Comparison of ENCODE assay signal across 25 cellular contexts in the genomic region with DNA sequence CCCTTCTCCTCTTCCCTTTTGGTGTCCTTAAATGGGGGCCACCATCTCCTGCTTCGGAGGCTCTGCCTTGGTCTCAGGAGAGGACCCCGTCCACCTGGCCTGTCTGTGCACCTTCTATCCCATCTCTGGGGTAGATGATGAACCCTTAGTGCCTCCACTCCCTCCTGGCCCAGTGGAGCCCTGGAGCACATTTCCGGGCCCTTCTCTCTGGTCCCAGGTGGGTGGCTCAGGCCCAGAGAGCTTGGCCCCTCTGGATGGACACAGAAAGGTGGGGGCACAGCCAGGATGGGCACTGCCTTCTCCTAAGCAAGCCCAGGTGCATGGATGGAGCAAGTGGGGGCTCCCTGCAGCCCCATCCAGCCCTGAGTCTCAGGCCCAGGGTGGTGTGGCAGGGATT.
A peak's percentile ranks its signal among the peaks of the same experiment; 100 is the strongest.
DNase-seq lines count a peak whose midpoint lies in the region; ATAC-seq and TF ChIP-seq lines count a peak whose summit lies in the region.
"Had no signal": no experiment of that assay in that cellular context is flagged by ENCODE, and none has a peak within 500 bp of the region (broad histone marks: within the 10 kb centered on the region; RNA-seq: fewer than 3 reads in every experiment).

No MANE protein-coding gene starts in this region.

- peaks cover 0 to 12% of the 10 kb centered on the region in 2 donors for H3K4me1 ChIP-seq in lung (ENCODE audit: control insufficient read depth in 2 of 2, insufficient read depth in 2 of 2, low read length in 2 of 2)
- H3K4me1 ChIP-seq in sigmoid colon: peaks cover 0 to 11% (median 7%) of the 10 kb centered on the region in 4 donors
- H3K4me1 ChIP-seq: Caco-2 had no signal

- H3K4me1 Mint-ChIP-seq in activated CD8-positive, alpha-beta T cell treated with anti-CD3 and anti-CD28 coated beads, Interleukin-2, amount 10 ng/mL, durations not matched to agents 7 days and 5 days (ENCODE audit: low read depth): no peaks in the 10 kb centered on the region
- no peaks in the 10 kb centered on the region for H3K4me1 Mint-ChIP-seq in activated CD8-positive, alpha-beta T cell treated with anti-CD3 and anti-CD28 coated beads for 36 hours (ENCODE audit: low read depth)
- peaks cover 25% of the 10 kb centered on the region for H3K4me1 Mint-ChIP-seq in WTC11
- H3K4me1 Mint-ChIP-seq: B cell had no signal

- CTCF ChIA-PET in activated CD8-positive, alpha-beta T cell treated with anti-CD3 and anti-CD28 coated beads, Interleukin-2, amount 10 ng/mL, durations not matched to agents 7 days and 5 days (lab: Charles Lee): no interaction called here
- CTCF ChIA-PET in activated CD8-positive, alpha-beta T cell treated with anti-CD3 and anti-CD28 coated beads for 36 hours (lab: Charles Lee): interaction anchor here (1.1 kb wide), 1 partner anchor 393 kb away, joined by 3 read pairs; no protein-coding TSS in a partner anchor
- CTCF ChIA-PET in WTC11 (lab: Charles Lee): no interaction called here

- peaks cover 5% of the 10 kb centered on the region for H3K27me3 Mint-ChIP-seq in activated CD8-positive, alpha-beta T cell treated with anti-CD3 and anti-CD28 coated beads, Interleukin-2, amount 10 ng/mL, durations not matched to agents 7 days and 5 days (ENCODE audit: low read depth)
- H3K27me3 Mint-ChIP-seq in activated CD8-positive, alpha-beta T cell treated with anti-CD3 and anti-CD28 coated beads for 36 hours: no peaks in the 10 kb centered on the region
- peaks cover 11% of the 10 kb centered on the region for H3K27me3 Mint-ChIP-seq in WTC11 (ENCODE audit: low read depth)
- H3K27me3 Mint-ChIP-seq: B cell had no signal

- H3K9me3 ChIP-seq in lung (ENCODE audit: control insufficient read depth in 2 of 2, insufficient read depth in 1 of 2, low read length in 1 of 2): peaks cover 0 to 6% of the 10 kb centered on the region in 2 donors
- no peaks in the 10 kb centered on the region for H3K9me3 ChIP-seq in sigmoid colon
- H3K9me3 ChIP-seq: Caco-2 had no signal

- H3K4me3 Mint-ChIP-seq in activated CD8-positive, alpha-beta T cell treated with anti-CD3 and anti-CD28 coated beads, Interleukin-2, amount 10 ng/mL, durations not matched to agents 7 days and 5 days: no peak overlapping the region
- no peak overlapping the region for H3K4me3 Mint-ChIP-seq in activated CD8-positive, alpha-beta T cell treated with anti-CD3 and anti-CD28 coated beads for 36 hours
- no peak overlapping the region for H3K4me3 Mint-ChIP-seq in WTC11
- H3K4me3 Mint-ChIP-seq: B cell; CD4-positive, CD25-positive, alpha-beta regulatory T cell had no signal

- DNase-seq in activated CD8-positive, alpha-beta T cell treated with anti-CD3 and anti-CD28 coated beads, Interleukin-2, amount 10 ng/mL, durations not matched to agents 7 days and 5 days: peak; percentile 9
- DNase-seq in activated CD8-positive, alpha-beta T cell treated with anti-CD3 and anti-CD28 coated beads for 36 hours: no peak
- DNase-seq in WTC11 (ENCODE audit: low spot score): peak; percentile 2
- DNase-seq in lung (ENCODE audit: low spot score): peak; percentile 21
- peak; percentile 36 for DNase-seq in sigmoid colon
- no peak for DNase-seq in NK-92 (lab: John Stamatoyannopoulos, UW; ENCODE audit: unreplicated experiment)
- no peak for DNase-seq in DMS79 treated with DMSO at 0.1 percent for 48 hours (lab: John Stamatoyannopoulos, UW)
- DNase-seq in Kasumi-1 (lab: John Stamatoyannopoulos, UW): no peak
- DNase-seq: CD4-positive, CD25-positive, alpha-beta regulatory T cell; DMS153; EL; H7; KG1; NCI-H1048; NCI-H1436 treated with DMSO at 0.1 percent for 48 hours; NCI-H2029 treated with DMSO at 0.1 percent for 48 hours; NCI-H2171 treated with DMSO at 0.1 percent for 48 hours; NCI-H446 treated with DMSO at 0.1 percent for 48 hours; NCI-H748 treated with DMSO at 0.1 percent for 48 hours; PC-3 had no signal

- H3K4me3 ChIP-seq in lung (no peak overlapping the region), sigmoid colon (no peak overlapping the region)

- no peaks in the 10 kb centered on the region for H3K9me3 Mint-ChIP-seq in activated CD8-positive, alpha-beta T cell treated with anti-CD3 and anti-CD28 coated beads, Interleukin-2, amount 10 ng/mL, durations not matched to agents 7 days and 5 days (ENCODE audit: insufficient read depth)
- no peaks in the 10 kb centered on the region for H3K9me3 Mint-ChIP-seq in activated CD8-positive, alpha-beta T cell treated with anti-CD3 and anti-CD28 coated beads for 36 hours
- 0 out of 2 replicates have a peak, but pooled peaks cover 5% of the 10 kb centered on the region for H3K9me3 Mint-ChIP-seq in WTC11

- ATAC-seq in activated CD8-positive, alpha-beta T cell treated with anti-CD3 and anti-CD28 coated beads, Interleukin-2, amount 10 ng/mL, durations not matched to agents 7 days and 5 days: no peak
- no peak for ATAC-seq in activated CD8-positive, alpha-beta T cell treated with anti-CD3 and anti-CD28 coated beads for 36 hours
- no peak for ATAC-seq in WTC11
- ATAC-seq in lung (ENCODE audit: insufficient read depth, low FRiP score): no peak
- ATAC-seq: HepG2, PC-3 had no signal

- TF ChIP-seq POLR2A in sigmoid colon (IDR thresholded peaks at IDR 0.05): no peak

- no peak for TF ChIP-seq EP300 in sigmoid colon (IDR thresholded peaks at IDR 0.05)

- H3K27ac ChIP-seq in lung (ENCODE audit: low read depth in 1 of 2, low read length in 1 of 2): no peak overlapping the region
- no peak overlapping the region for H3K27ac ChIP-seq in sigmoid colon
- H3K27ac ChIP-seq: 22Rv1, RWPE1 had no signal

- H3K27ac Mint-ChIP-seq in activated CD8-positive, alpha-beta T cell treated with anti-CD3 and anti-CD28 coated beads, Interleukin-2, amount 10 ng/mL, durations not matched to agents 7 days and 5 days: no peak overlapping the region
- no peak overlapping the region for H3K27ac Mint-ChIP-seq in activated CD8-positive, alpha-beta T cell treated with anti-CD3 and anti-CD28 coated beads for 36 hours
- no peak overlapping the region for H3K27ac Mint-ChIP-seq in WTC11
- H3K27ac Mint-ChIP-seq: B cell; CD4-positive, CD25-positive, alpha-beta regulatory T cell had no signal

- H3K36me3 ChIP-seq in lung (ENCODE audit: control insufficient read depth in 2 of 2, insufficient read depth in 2 of 2, low read length in 2 of 2) (no peaks in the 10 kb centered on the region), sigmoid colon (no peaks in the 10 kb centered on the region)

- POLR2A ChIA-PET in activated CD8-positive, alpha-beta T cell treated with anti-CD3 and anti-CD28 coated beads, Interleukin-2, amount 10 ng/mL, durations not matched to agents 7 days and 5 days (lab: Charles Lee): no interaction called here
- POLR2A ChIA-PET in activated CD8-positive, alpha-beta T cell treated with anti-CD3 and anti-CD28 coated beads for 36 hours (lab: Charles Lee): no interaction called here
- POLR2A ChIA-PET in WTC11 (lab: Charles Lee): no interaction called here

- no peak for TF ChIP-seq CTCF in activated CD8-positive, alpha-beta T cell treated with anti-CD3 and anti-CD28 coated beads for 36 hours (IDR thresholded peaks at IDR 0.05)
- TF ChIP-seq CTCF in WTC11 (IDR thresholded peaks at IDR 0.05) (no peak), lung (IDR thresholded peaks at IDR 0.05; ENCODE audit: control extremely low read depth, extremely low read depth) (no peak), sigmoid colon (IDR thresholded peaks at IDR 0.05) (no peak)

- 89 to 92% methylated on average over 3 of the region's 3 CpGs for WGBS in lung, 2 donors
- 88 to 90% methylated on average over 3 of the region's 3 CpGs for whole genome bisulfite sequencing in sigmoid colon, 2 donors

- H3K27me3 ChIP-seq in lung (ENCODE audit: control insufficient read depth, insufficient read depth) (no peaks in the 10 kb centered on the region), sigmoid colon (peaks cover 0 to 19% (median 8%) of the 10 kb centered on the region in 3 donors)

- H3K36me3 Mint-ChIP-seq in activated CD8-positive, alpha-beta T cell treated with anti-CD3 and anti-CD28 coated beads, Interleukin-2, amount 10 ng/mL, durations not matched to agents 7 days and 5 days (ENCODE audit: low read depth): no peaks in the 10 kb centered on the region
- H3K36me3 Mint-ChIP-seq in activated CD8-positive, alpha-beta T cell treated with anti-CD3 and anti-CD28 coated beads for 36 hours (ENCODE audit: low read depth): no peaks in the 10 kb centered on the region
- H3K36me3 Mint-ChIP-seq in WTC11: peaks cover 2% of the 10 kb centered on the region; the same call in 1 of the 2 replicates
- H3K36me3 Mint-ChIP-seq: CD4-positive, CD25-positive, alpha-beta regulatory T cell had no signal

- intact Hi-C loops in activated CD8-positive, alpha-beta T cell treated with anti-CD3 and anti-CD28 coated beads for 36 hours (cut with micrococcal nuclease): no loop called here
- intact Hi-C loops in sigmoid colon (cut with DNase I): no loop called here

TF ChIP-seq in WTC11, 78 proteins besides CTCF, POLR2A, EP300 and RAD21:
- TF ChIP-seq OVOL2 (CRISPR knock-in tag; IDR thresholded peaks at IDR 0.05; ENCODE audit: borderline replicate concordance) (no peak), MXD4 (CRISPR knock-in tag; IDR thresholded peaks at IDR 0.05; ENCODE audit: borderline replicate concordance) (no peak)
- TF ChIP-seq, protein P1, sequence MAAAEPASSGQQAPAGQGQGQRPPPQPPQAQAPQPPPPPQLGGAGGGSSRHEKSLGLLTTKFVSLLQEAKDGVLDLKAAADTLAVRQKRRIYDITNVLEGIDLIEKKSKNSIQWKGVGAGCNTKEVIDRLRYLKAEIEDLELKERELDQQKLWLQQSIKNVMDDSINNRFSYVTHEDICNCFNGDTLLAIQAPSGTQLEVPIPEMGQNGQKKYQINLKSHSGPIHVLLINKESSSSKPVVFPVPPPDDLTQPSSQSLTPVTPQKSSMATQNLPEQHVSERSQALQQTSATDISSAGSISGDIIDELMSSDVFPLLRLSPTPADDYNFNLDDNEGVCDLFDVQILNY (CRISPR knock-in tag; IDR thresholded peaks at IDR 0.05): no peak
- TF ChIP-seq, protein P2, sequence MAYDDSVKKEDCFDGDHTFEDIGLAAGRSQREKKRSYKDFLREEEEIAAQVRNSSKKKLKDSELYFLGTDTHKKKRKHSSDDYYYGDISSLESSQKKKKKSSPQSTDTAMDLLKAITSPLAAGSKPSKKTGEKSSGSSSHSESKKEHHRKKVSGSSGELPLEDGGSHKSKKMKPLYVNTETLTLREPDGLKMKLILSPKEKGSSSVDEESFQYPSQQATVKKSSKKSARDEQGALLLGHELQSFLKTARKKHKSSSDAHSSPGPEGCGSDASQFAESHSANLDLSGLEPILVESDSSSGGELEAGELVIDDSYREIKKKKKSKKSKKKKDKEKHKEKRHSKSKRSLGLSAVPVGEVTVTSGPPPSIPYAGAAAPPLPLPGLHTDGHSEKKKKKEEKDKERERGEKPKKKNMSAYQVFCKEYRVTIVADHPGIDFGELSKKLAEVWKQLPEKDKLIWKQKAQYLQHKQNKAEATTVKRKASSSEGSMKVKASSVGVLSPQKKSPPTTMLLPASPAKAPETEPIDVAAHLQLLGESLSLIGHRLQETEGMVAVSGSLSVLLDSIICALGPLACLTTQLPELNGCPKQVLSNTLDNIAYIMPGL (CRISPR knock-in tag; IDR thresholded peaks at IDR 0.05): no peak

Comparison
In these comparisons a context has a peak if more than half of its experiments do, and no peak if none do; other contexts are left out.
1. DNase-seq: peak in activated CD8-positive, alpha-beta T cell treated with anti-CD3 and anti-CD28 coated beads, Interleukin-2, amount 10 ng/mL, durations not matched to agents 7 days and 5 days (single experiment), WTC11 (single experiment), lung (single experiment) and sigmoid colon (single experiment); none in activated CD8-positive, alpha-beta T cell treated with anti-CD3 and anti-CD28 coated beads for 36 hours (single experiment), NK-92 (single experiment), DMS79 treated with DMSO at 0.1 percent for 48 hours (single experiment) and Kasumi-1 (0 of 2).